In genomic region chr1:45803299-45803780, GRCh38 we compare ENCODE assay signal across 1 cellular context.
TF ChIP-seq lines count a peak whose summit lies in the region.

Gene MAST2 (plus strand): TSS chr1:45803612. CDS start chr1:45803896, 284 bp downstream.

TF ChIP-seq in H1, 55 proteins besides CTCF, POLR2A, EP300 and RAD21:
- TF ChIP-seq ASH2L (IDR thresholded peaks at IDR 0.05; ENCODE audit: low read length) (peak; percentile 29), TEAD4 (IDR thresholded peaks at IDR 0.05; ENCODE audit: low read depth, low read length) (no peak), NRF1 (IDR thresholded peaks at IDR 0.05; ENCODE audit: low read depth, low read length) (peak; percentile 47), GTF2F1 (IDR thresholded peaks at IDR 0.05; ENCODE audit: borderline replicate concordance, low read depth, low read length) (no peak), ZNF274 (IDR thresholded peaks at IDR 0.05; ENCODE audit: borderline replicate concordance, extremely low read depth, low read length) (no peak), MAX (IDR thresholded peaks at IDR 0.05) (peak; percentile 46; the same call in 1 of the 2 replicates), TAF1 (IDR thresholded peaks at IDR 0.05; ENCODE audit: low read depth, low read length) (peak; percentile 66), JUN (IDR thresholded peaks at IDR 0.05; ENCODE audit: low read depth, low read length) (no peak), TBP (IDR thresholded peaks at IDR 0.05; ENCODE audit: low read depth, low read length) (peak; percentile 29; the same call in 1 of the 2 replicates), FOSL1 (IDR thresholded peaks at IDR 0.05; ENCODE audit: insufficient read depth, low read depth, low read length) (0 out of 2 replicates have a peak, but pooled peaks have one; percentile 14), CTBP2 (IDR thresholded peaks at IDR 0.05; ENCODE audit: borderline replicate concordance, insufficient read depth, insufficient read length, low read length) (no peak), POU5F1 (IDR thresholded peaks at IDR 0.05; ENCODE audit: low read depth, low read length) (no peak)
